In the genomic region with DNA sequence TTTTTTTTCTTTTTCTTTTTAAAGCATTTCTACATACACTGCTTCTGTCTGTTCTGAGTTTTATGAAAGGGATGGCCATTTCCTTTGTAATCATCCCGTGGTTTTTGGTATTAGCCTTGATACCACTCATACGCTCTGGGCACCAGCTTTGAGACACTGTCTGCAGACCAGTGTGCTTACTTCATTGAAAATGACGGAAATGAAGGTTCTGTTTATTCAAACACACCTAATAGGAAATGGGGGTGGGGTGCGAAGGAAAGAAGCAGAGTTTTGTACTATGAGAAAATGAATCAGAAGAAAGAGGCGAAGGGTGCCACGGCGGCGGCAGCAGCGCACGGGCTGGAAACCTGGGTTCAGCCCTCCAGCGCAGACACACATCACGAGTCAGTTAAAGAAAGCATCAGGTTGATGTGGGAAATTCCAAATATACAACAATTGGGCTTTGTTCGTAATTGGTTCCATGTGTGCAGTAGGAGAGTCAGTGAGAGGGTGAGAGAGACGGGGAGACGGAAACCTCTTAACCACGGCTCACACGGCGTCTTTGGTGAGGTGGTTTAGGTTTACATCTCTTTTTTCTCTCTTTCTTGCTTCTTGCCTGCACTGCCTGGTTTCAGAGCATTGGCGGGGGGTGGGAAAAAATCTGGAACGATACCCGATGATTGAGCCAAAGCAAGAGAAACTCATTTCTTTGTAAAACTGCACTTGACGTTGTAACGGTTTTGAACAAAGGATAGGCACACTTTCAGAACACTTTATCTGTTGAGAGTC, we compare ENCODE assay signal across 8 cellular contexts.
A peak's percentile ranks its signal among the peaks of the same experiment; 100 is the strongest.
DNase-seq lines count a peak whose midpoint lies in the region; ATAC-seq and TF ChIP-seq lines count a peak whose summit lies in the region.

No MANE protein-coding gene starts in this region.

- H2BK5ac ChIP-seq in neuronal stem cell (ENCODE audit: low read length): no peak overlapping the region

- no peak overlapping the region for H3K9ac ChIP-seq in neuronal stem cell (ENCODE audit: low read depth, low read length, poor library complexity)

- no peaks in the 10 kb centered on the region for H3K9me3 Mint-ChIP-seq in chondrocyte (ENCODE audit: low read depth)

- ATAC-seq in thoracic aorta (ENCODE audit: insufficient number of reproducible peaks, low FRiP score, low read depth): no peak

- H3K27ac ChIP-seq in neuronal stem cell (replicated peaks; ENCODE audit: low read length) (no peak overlapping the region), thoracic aorta (peak overlapping the region in 1 of 2 donors; percentile 32)

- no peaks in the 10 kb centered on the region for H3K36me3 ChIP-seq in neuronal stem cell (replicated peaks in 1 of 2; ENCODE audit: control insufficient read depth in 2 of 2, insufficient read depth in 2 of 2, low read length in 2 of 2)
- H3K36me3 ChIP-seq in thoracic aorta: no peaks in the 10 kb centered on the region

- 0 out of 2 replicates have a peak, but pooled peaks have one; percentile 2 for TF ChIP-seq CTCF in AG10803 (conservative IDR thresholded peaks at IDR 0.05; ENCODE audit: low read length)
- TF ChIP-seq CTCF in chondrocyte (IDR thresholded peaks at IDR 0.05): peak; percentile 9
- TF ChIP-seq CTCF in thoracic aorta (IDR thresholded peaks at IDR 0.05): no peak

- no CpG with 5 or more reads among the region's 23 CpGs for WGBS in neuronal stem cell (ENCODE audit: extremely low coverage in 2 of 2, insufficient read length in 2 of 2, insufficient replicate concordance in 1 of 2), 2 donors

- peak; percentile 88 for DNase-seq in AG10803 (ENCODE audit: low read depth)
- DNase-seq in HCEC 1CT: peak; percentile 66
- DNase-seq in activated CD4-positive, CD25-positive, alpha-beta regulatory T cell treated with anti-CD3 and anti-CD28 coated beads, Interleukin-2, amount 50 U/mL, for 72 hours: peak; percentile 44
- DNase-seq in chondrocyte (ENCODE audit: low spot score): no peak
- DNase-seq in neuronal stem cell (ENCODE audit: low spot score): no peak
- no peak for DNase-seq in thoracic aorta (ENCODE audit: low spot score)
- DNase-seq in SW 1271 (lab: John Stamatoyannopoulos, UW): no peak
- no peak for DNase-seq in germinal center (ENCODE audit: low spot score)

- peak overlapping the region; percentile 80 for H2AFZ ChIP-seq in neuronal stem cell (ENCODE audit: low read length)

- H3K36me3 Mint-ChIP-seq in chondrocyte (ENCODE audit: low read depth): peaks cover 2% of the 10 kb centered on the region

- peak overlapping the region; percentile 57 for H3K4me3 ChIP-seq in AG10803 (ENCODE audit: low read length)
- H3K4me3 ChIP-seq in neuronal stem cell (ENCODE audit: low read length in 2 of 2): peak overlapping the region in 1 of 2 donors; percentile 34
- H3K4me3 ChIP-seq in thoracic aorta: peak overlapping the region; percentile 68

- H3K23ac ChIP-seq in neuronal stem cell (ENCODE audit: low read depth, low read length, poor library complexity): no peak overlapping the region

- H3K9me3 ChIP-seq in neuronal stem cell (replicated peaks in 1 of 2; ENCODE audit: control insufficient read depth in 2 of 2, insufficient read depth in 1 of 2, low read depth in 1 of 2, low read length in 2 of 2) (no peaks in the 10 kb centered on the region), thoracic aorta (no peaks in the 10 kb centered on the region)

- no peak overlapping the region for H2BK12ac ChIP-seq in neuronal stem cell (ENCODE audit: low read length)

- H3K4ac ChIP-seq in neuronal stem cell (ENCODE audit: low read length): no peak overlapping the region

- no peak overlapping the region for H2BK120ac ChIP-seq in neuronal stem cell (ENCODE audit: low read depth, low read length)

- H3K27me3 Mint-ChIP-seq in chondrocyte (ENCODE audit: low read depth): no peaks in the 10 kb centered on the region

- H3K4me3 Mint-ChIP-seq in chondrocyte (ENCODE audit: unreplicated experiment): peak overlapping the region; percentile 81

- H3K4me1 ChIP-seq in neuronal stem cell (ENCODE audit: control insufficient read depth in 2 of 2, insufficient read depth in 1 of 2, low read depth in 1 of 2, low read length in 2 of 2) (peaks cover 17 to 32% of the 10 kb centered on the region in 2 donors), thoracic aorta (ENCODE audit: control insufficient read depth in 1 of 2, low read depth in 2 of 2) (peaks cover 4 to 25% of the 10 kb centered on the region in 2 donors)

- H3K4me2 ChIP-seq in neuronal stem cell (ENCODE audit: insufficient read depth, low read length, poor library complexity, severe bottlenecking): no peak overlapping the region

- no peak overlapping the region for H3K14ac ChIP-seq in neuronal stem cell (ENCODE audit: low read length)

- no peak overlapping the region for H2BK15ac ChIP-seq in neuronal stem cell (ENCODE audit: low read length)

- H3K4me1 Mint-ChIP-seq in chondrocyte (ENCODE audit: low read depth): peaks cover 92% of the 10 kb centered on the region

- no peaks in the 10 kb centered on the region for H3K79me1 ChIP-seq in neuronal stem cell (ENCODE audit: low read depth, low read length)

- H2AK5ac ChIP-seq in neuronal stem cell (ENCODE audit: low read depth, low read length): no peak overlapping the region

- no peak overlapping the region for H4K91ac ChIP-seq in neuronal stem cell (ENCODE audit: low read depth, low read length, poor library complexity)

- H3K18ac ChIP-seq in neuronal stem cell (ENCODE audit: low read length): no peak overlapping the region

- H4K8ac ChIP-seq in neuronal stem cell (ENCODE audit: low read depth, low read length): no peak overlapping the region

- no peaks in the 10 kb centered on the region for H3K27me3 ChIP-seq in neuronal stem cell (ENCODE audit: control insufficient read depth in 3 of 3, insufficient read depth in 3 of 3, low read depth in 1 of 3, low read length in 3 of 3)
- no peaks in the 10 kb centered on the region for H3K27me3 ChIP-seq in thoracic aorta (replicated peaks; ENCODE audit: insufficient read depth)

- H3K27ac Mint-ChIP-seq in chondrocyte (ENCODE audit: unreplicated experiment): peak overlapping the region; percentile 98

Comparison
In these comparisons a context has a peak if more than half of its experiments do, and no peak if none do; other contexts are left out.
1. DNase-seq: peak in AG10803 (single experiment), HCEC 1CT (single experiment) and activated CD4-positive, CD25-positive, alpha-beta regulatory T cell treated with anti-CD3 and anti-CD28 coated beads, Interleukin-2, amount 50 U/mL, for 72 hours (single experiment); none in chondrocyte (single experiment), neuronal stem cell (single experiment), thoracic aorta (single experiment), SW 1271 (0 of 2) and germinal center (single experiment).